Comparison of ENCODE assay signal across 1 cellular context in genomic region chr1:207194197-207194596, GRCh38.
A peak's percentile ranks its signal among the peaks of the same experiment; 100 is the strongest.
TF ChIP-seq lines count a peak whose summit lies in the region.

No MANE protein-coding gene starts in this region.

TF ChIP-seq in K562, 482 proteins besides CTCF, POLR2A, EP300 and RAD21 (continued from another document):
- TF ChIP-seq TRIM24 (IDR thresholded peaks at IDR 0.05): peak; percentile 16 to 40; a peak in 1 of 4 replicates
- peak; percentile 25; the same call in 1 of the 2 replicates for TF ChIP-seq ATF7 (IDR thresholded peaks at IDR 0.05)
- TF ChIP-seq NFE2 (IDR thresholded peaks at IDR 0.05; ENCODE audit: low read depth): peak; percentile 71
- 0 out of 2 replicates have a peak, but pooled peaks have one; percentile 25 for TF ChIP-seq FOSL1 (tag; conservative IDR thresholded peaks at IDR 0.05)
- peak; percentile 30; the same call in 1 of the 2 replicates for TF ChIP-seq ZNF316 (IDR thresholded peaks at IDR 0.05)
- TF ChIP-seq MAFG (tag; conservative IDR thresholded peaks at IDR 0.05): peak; percentile 47
- no peak for TF ChIP-seq RFX1 (IDR thresholded peaks at IDR 0.05)
- TF ChIP-seq ZNF507 (tag; conservative IDR thresholded peaks at IDR 0.05): no peak
- 0 out of 2 replicates have a peak, but pooled peaks have one; percentile 14 for TF ChIP-seq FOXJ2 (tag; IDR thresholded peaks at IDR 0.05)
